ENCODE assay signal across 1 cellular context in the genomic region with DNA sequence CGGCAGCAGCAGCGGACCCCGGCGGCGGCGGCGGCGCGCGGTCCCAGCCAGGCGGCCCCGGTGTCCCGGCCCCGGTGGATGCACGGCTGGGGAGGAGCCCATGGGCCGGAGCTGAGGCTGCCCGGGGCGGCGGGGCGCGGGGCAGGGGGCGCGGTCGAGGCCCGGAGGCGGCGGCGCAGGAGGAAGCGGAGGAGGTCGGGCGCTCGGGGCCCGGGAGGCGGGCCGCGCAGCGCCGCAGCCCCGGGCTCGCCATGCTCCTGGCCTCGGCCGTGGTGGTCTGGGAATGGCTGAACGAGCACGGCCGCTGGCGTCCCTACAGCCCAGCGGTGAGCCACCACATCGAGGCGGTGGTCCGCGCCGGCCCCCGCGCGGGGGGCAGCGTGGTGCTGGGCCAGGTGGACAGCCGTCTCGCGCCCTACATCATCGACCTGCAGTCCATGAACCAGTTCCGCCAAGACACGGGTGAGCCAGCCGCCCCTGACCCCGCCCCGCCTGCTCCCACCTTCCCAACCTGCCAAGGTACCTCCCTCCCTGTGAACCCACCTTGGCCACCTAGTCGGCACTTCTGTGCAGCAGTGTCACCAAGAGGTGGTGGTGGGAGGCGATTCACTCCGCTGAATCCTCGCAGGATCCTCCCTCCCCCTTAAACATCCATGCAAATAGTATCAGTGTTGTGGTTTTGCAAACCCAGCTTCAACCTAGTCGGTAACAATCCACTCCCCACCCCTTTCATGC.
TF ChIP-seq lines count a peak whose summit lies in the region.

No MANE protein-coding gene starts in this region.

TF ChIP-seq in HepG2, 621 proteins besides CTCF, POLR2A, EP300 and RAD21:
- TF ChIP-seq, protein P1, sequence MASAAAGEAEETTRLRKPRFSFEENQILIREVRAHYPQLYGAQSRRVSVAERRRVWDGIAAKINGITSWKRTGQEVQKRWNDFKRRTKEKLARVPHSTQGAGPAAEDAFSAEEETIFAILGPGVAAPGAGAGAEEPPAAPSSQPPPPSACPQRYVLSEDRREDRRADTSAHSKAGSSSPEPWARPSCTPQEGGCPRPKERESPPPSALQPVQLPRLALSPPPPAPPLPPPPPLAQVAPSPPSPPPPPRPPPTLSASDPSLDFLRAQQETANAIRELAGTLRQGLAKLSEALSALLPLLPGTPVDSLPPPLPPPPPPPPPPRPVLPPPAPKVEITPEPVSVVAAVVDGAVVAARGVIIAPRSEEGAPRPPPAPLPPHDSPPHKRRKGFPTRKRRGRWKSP (CRISPR knock-in tag; IDR thresholded peaks at IDR 0.05) = 0 out of 2 replicates have a peak, but pooled peaks have one; percentile 11
- TF ChIP-seq ZNF746 (CRISPR knock-in tag; IDR thresholded peaks at IDR 0.05) (0 out of 2 replicates have a peak, but pooled peaks have one; percentile 2), SP2 (CRISPR knock-in tag; IDR thresholded peaks at IDR 0.05) (no peak), ZSCAN12 (CRISPR knock-in tag; IDR thresholded peaks at IDR 0.05) (no peak), TOPORS (CRISPR knock-in tag; IDR thresholded peaks at IDR 0.05) (peak; percentile 14; the same call in 1 of the 2 replicates), RBFOX2 (IDR thresholded peaks at IDR 0.05; ENCODE audit: low read depth, low read length) (peak; percentile 13; the same call in 1 of the 2 replicates), YEATS4 (CRISPR knock-in tag; IDR thresholded peaks at IDR 0.05; ENCODE audit: borderline replicate concordance) (0 out of 2 replicates have a peak, but pooled peaks have one; percentile 7), THAP11 (CRISPR knock-in tag; IDR thresholded peaks at IDR 0.05) (no peak), ZNF777 (CRISPR knock-in tag; IDR thresholded peaks at IDR 0.05) (peak; percentile 42; the same call in 1 of the 2 replicates), ZNF446 (CRISPR knock-in tag; IDR thresholded peaks at IDR 0.05) (0 out of 2 replicates have a peak, but pooled peaks have one; percentile 15), ZNF563 (CRISPR knock-in tag; IDR thresholded peaks at IDR 0.05) (0 out of 2 replicates have a peak, but pooled peaks have one; percentile 17), HOXA3 (CRISPR knock-in tag; IDR thresholded peaks at IDR 0.05) (peak; percentile 11; the same call in 1 of the 2 replicates)
- TF ChIP-seq, protein P2, sequence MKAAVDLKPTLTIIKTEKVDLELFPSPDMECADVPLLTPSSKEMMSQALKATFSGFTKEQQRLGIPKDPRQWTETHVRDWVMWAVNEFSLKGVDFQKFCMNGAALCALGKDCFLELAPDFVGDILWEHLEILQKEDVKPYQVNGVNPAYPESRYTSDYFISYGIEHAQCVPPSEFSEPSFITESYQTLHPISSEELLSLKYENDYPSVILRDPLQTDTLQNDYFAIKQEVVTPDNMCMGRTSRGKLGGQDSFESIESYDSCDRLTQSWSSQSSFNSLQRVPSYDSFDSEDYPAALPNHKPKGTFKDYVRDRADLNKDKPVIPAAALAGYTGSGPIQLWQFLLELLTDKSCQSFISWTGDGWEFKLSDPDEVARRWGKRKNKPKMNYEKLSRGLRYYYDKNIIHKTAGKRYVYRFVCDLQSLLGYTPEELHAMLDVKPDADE (CRISPR knock-in tag; IDR thresholded peaks at IDR 0.05) = 0 out of 2 replicates have a peak, but pooled peaks have one; percentile 7
- TF ChIP-seq, protein P3, sequence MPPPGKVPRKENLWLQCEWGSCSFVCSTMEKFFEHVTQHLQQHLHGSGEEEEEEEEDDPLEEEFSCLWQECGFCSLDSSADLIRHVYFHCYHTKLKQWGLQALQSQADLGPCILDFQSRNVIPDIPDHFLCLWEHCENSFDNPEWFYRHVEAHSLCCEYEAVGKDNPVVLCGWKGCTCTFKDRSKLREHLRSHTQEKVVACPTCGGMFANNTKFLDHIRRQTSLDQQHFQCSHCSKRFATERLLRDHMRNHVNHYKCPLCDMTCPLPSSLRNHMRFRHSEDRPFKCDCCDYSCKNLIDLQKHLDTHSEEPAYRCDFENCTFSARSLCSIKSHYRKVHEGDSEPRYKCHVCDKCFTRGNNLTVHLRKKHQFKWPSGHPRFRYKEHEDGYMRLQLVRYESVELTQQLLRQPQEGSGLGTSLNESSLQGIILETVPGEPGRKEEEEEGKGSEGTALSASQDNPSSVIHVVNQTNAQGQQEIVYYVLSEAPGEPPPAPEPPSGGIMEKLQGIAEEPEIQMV (CRISPR knock-in tag; IDR thresholded peaks at IDR 0.05; ENCODE audit: low read depth) = peak; percentile 9; the same call in 1 of the 2 replicates
- TF ChIP-seq, protein P4, sequence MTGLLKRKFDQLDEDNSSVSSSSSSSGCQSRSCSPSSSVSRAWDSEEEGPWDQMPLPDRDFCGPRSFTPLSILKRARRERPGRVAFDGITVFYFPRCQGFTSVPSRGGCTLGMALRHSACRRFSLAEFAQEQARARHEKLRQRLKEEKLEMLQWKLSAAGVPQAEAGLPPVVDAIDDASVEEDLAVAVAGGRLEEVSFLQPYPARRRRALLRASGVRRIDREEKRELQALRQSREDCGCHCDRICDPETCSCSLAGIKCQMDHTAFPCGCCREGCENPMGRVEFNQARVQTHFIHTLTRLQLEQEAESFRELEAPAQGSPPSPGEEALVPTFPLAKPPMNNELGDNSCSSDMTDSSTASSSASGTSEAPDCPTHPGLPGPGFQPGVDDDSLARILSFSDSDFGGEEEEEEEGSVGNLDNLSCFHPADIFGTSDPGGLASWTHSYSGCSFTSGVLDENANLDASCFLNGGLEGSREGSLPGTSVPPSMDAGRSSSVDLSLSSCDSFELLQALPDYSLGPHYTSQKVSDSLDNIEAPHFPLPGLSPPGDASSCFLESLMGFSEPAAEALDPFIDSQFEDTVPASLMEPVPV (CRISPR knock-in tag; IDR thresholded peaks at IDR 0.05) = 0 out of 2 replicates have a peak, but pooled peaks have one; percentile 14
TF ChIP-seq in HepG2: peak in this region for 12.
